In genomic region chrX:1249101-1249887, GRCh38 we compare ENCODE assay signal across 8 cellular contexts. TPM values are rescaled to one million over a fixed set of nuclear protein-coding genes. Genes with fewer than 3 reads are reported as not detected.
DNase-seq lines count a peak whose midpoint lies in the region; ATAC-seq, FAIRE-seq and TF ChIP-seq lines count a peak whose summit lies in the region.

No MANE protein-coding gene starts in this region.

- no peaks in the 10 kb centered on the region for H3K36me3 ChIP-seq in KOPT-K1 (ENCODE audit: insufficient read depth, low read length)
- no peaks in the 10 kb centered on the region for H3K36me3 ChIP-seq in kidney (ENCODE audit: control insufficient read depth in 1 of 2, insufficient read depth in 2 of 2, low read length in 2 of 2)

- H3K9me3 Mint-ChIP-seq in CD4-positive, alpha-beta T cell = no peaks in the 10 kb centered on the region
- no peaks in the 10 kb centered on the region for H3K9me3 Mint-ChIP-seq in activated naive CD8-positive, alpha-beta T cell treated with anti-CD3 and anti-CD28 coated beads, Interleukin-2, amount 50 U/mL, for 24 hours
- no peaks in the 10 kb centered on the region for H3K9me3 Mint-ChIP-seq in stimulated activated effector memory CD8-positive, alpha-beta T cell treated with anti-CD3 and anti-CD28 coated beads, Interleukin-12 subunit alpha, Interleukin-12 subunit beta, amount 100 ng/mL, for 72 hours

- no peaks in the 10 kb centered on the region for H3K27me3 ChIP-seq in CD4-positive, alpha-beta T cell (ENCODE audit: control insufficient read depth, insufficient read depth, low read length)

- peak overlapping the region; percentile 11 for H3K4me3 Mint-ChIP-seq in CD4-positive, alpha-beta T cell
- peak overlapping the region; percentile 34 for H3K4me3 Mint-ChIP-seq in activated naive CD8-positive, alpha-beta T cell treated with anti-CD3 and anti-CD28 coated beads, Interleukin-2, amount 50 U/mL, for 24 hours
- H3K4me3 Mint-ChIP-seq in stimulated activated effector memory CD8-positive, alpha-beta T cell treated with anti-CD3 and anti-CD28 coated beads, Interleukin-12 subunit alpha, Interleukin-12 subunit beta, amount 100 ng/mL, for 72 hours = peak overlapping the region; percentile 14

- ATAC-seq in CD4-positive, alpha-beta T cell (ENCODE audit: poor library complexity) = peak; percentile 63
- ATAC-seq in activated naive CD8-positive, alpha-beta T cell treated with anti-CD3 and anti-CD28 coated beads, Interleukin-2, amount 50 U/mL, for 24 hours = peak; percentile 58
- ATAC-seq in stimulated activated effector memory CD8-positive, alpha-beta T cell treated with anti-CD3 and anti-CD28 coated beads, Interleukin-12 subunit alpha, Interleukin-12 subunit beta, amount 100 ng/mL, for 72 hours = peak; percentile 69
- ATAC-seq in GM21360 (IDR thresholded peaks at IDR 0.05; ENCODE audit: unreplicated experiment) (no peak), HG03025 (IDR thresholded peaks at IDR 0.05; ENCODE audit: low FRiP score, unreplicated experiment) (no peak)

- H3K4me1 Mint-ChIP-seq in CD4-positive, alpha-beta T cell (ENCODE audit: low read depth) = peaks cover 24% of the 10 kb centered on the region
- peaks cover 30% of the 10 kb centered on the region for H3K4me1 Mint-ChIP-seq in activated naive CD8-positive, alpha-beta T cell treated with anti-CD3 and anti-CD28 coated beads, Interleukin-2, amount 50 U/mL, for 24 hours
- H3K4me1 Mint-ChIP-seq in stimulated activated effector memory CD8-positive, alpha-beta T cell treated with anti-CD3 and anti-CD28 coated beads, Interleukin-12 subunit alpha, Interleukin-12 subunit beta, amount 100 ng/mL, for 72 hours = peaks cover 2% of the 10 kb centered on the region

- POLR2A ChIA-PET in CD4-positive, alpha-beta T cell (lab: Charles Lee) = no interaction called here

- H3K27ac ChIP-seq in CD4-positive, alpha-beta T cell (ENCODE audit: low read depth, low read length) = peak overlapping the region; percentile 45
- H3K27ac ChIP-seq in KOPT-K1 (ENCODE audit: low read depth, low read length, poor library complexity, severe bottlenecking) (peak overlapping the region; percentile 87), kidney (ENCODE audit: low read depth in 2 of 2, low read length in 2 of 2) (peak overlapping the region; percentile 13 to 54)

- H3K9ac ChIP-seq in kidney (ENCODE audit: low read length in 2 of 2) = no peak overlapping the region

- CTCF ChIA-PET in CD4-positive, alpha-beta T cell (lab: Charles Lee) = no interaction called here

- no peak for TF ChIP-seq CTCF in CD4-positive, alpha-beta T cell (IDR thresholded peaks at IDR 0.05)
- TF ChIP-seq CTCF in kidney (IDR thresholded peaks at IDR 0.05; ENCODE audit: borderline replicate concordance, extremely low read depth, insufficient read depth) = no peak

- peak overlapping the region; percentile 74 for H3K27ac Mint-ChIP-seq in CD4-positive, alpha-beta T cell
- peak overlapping the region; percentile 46 for H3K27ac Mint-ChIP-seq in activated naive CD8-positive, alpha-beta T cell treated with anti-CD3 and anti-CD28 coated beads, Interleukin-2, amount 50 U/mL, for 24 hours
- peak overlapping the region; percentile 43 for H3K27ac Mint-ChIP-seq in stimulated activated effector memory CD8-positive, alpha-beta T cell treated with anti-CD3 and anti-CD28 coated beads, Interleukin-12 subunit alpha, Interleukin-12 subunit beta, amount 100 ng/mL, for 72 hours

- intact Hi-C loops in CD4-positive, alpha-beta T cell (cut with DNase I, micrococcal nuclease) = loop anchor here in 1 of 2 experiments (5.0 to 10.0 kb wide), 2 partner anchors 143 to 346 kb away; partner anchors contain the start of genes AKAP17A and SLC25A6
- intact Hi-C loops in kidney (cut with DNase I) = no loop called here

- no peak for FAIRE-seq in kidney (lab: Jason Lieb, UNC)

- no peaks in the 10 kb centered on the region for H3K36me3 Mint-ChIP-seq in CD4-positive, alpha-beta T cell (ENCODE audit: low read depth)
- no peaks in the 10 kb centered on the region for H3K36me3 Mint-ChIP-seq in activated naive CD8-positive, alpha-beta T cell treated with anti-CD3 and anti-CD28 coated beads, Interleukin-2, amount 50 U/mL, for 24 hours (ENCODE audit: low read depth)
- H3K36me3 Mint-ChIP-seq in stimulated activated effector memory CD8-positive, alpha-beta T cell treated with anti-CD3 and anti-CD28 coated beads, Interleukin-12 subunit alpha, Interleukin-12 subunit beta, amount 100 ng/mL, for 72 hours = peaks cover 6% of the 10 kb centered on the region

- H3K4me3 ChIP-seq in kidney (ENCODE audit: low read length in 2 of 2) = peak overlapping the region in 1 of 2 donors; percentile 32

- no peaks in the 10 kb centered on the region for H3K27me3 Mint-ChIP-seq in CD4-positive, alpha-beta T cell
- H3K27me3 Mint-ChIP-seq in activated naive CD8-positive, alpha-beta T cell treated with anti-CD3 and anti-CD28 coated beads, Interleukin-2, amount 50 U/mL, for 24 hours = peaks cover 3% of the 10 kb centered on the region

- H3K4me1 ChIP-seq in kidney (ENCODE audit: control insufficient read depth in 1 of 2, insufficient read depth in 1 of 2, low read depth in 1 of 2, low read length in 2 of 2) = peaks cover 0 to 8% of the 10 kb centered on the region in 2 donors

- DNase-seq in CD4-positive, alpha-beta T cell = peak in 8 of 10 experiments; percentile 29 to 66 (median 48)
- peak; percentile 50 for DNase-seq in activated naive CD8-positive, alpha-beta T cell treated with anti-CD3 and anti-CD28 coated beads, Interleukin-2, amount 50 U/mL, for 24 hours
- DNase-seq in kidney = no peak
- DNase-seq in stimulated activated effector memory CD8-positive, alpha-beta T cell treated with anti-CD3 and anti-CD28 coated beads, Interleukin-12 subunit alpha, Interleukin-12 subunit beta, amount 100 ng/mL, for 72 hours (ENCODE audit: low spot score in 2 of 2) = no peak
- no peak for DNase-seq in DMS114 treated with DMSO at 0.1 percent for 48 hours (lab: John Stamatoyannopoulos, UW; ENCODE audit: unreplicated experiment)

- H3K9me3 ChIP-seq in CD4-positive, alpha-beta T cell (ENCODE audit: control insufficient read depth, low read length) = no peaks in the 10 kb centered on the region
- H3K9me3 ChIP-seq in KOPT-K1 (ENCODE audit: insufficient read depth, low read length, poor library complexity, severe bottlenecking) (no peaks in the 10 kb centered on the region), kidney (ENCODE audit: control insufficient read depth in 1 of 2, low read length in 2 of 2) (no peaks in the 10 kb centered on the region)

RNA-seq across cellular contexts. Expression of gene CSF2RA, which starts 19.3 kb away (rescaled TPM):
- total RNA-seq in CD4-positive, alpha-beta T cell = 1 to 10 TPM; 1.0 TPM
- 15.5 TPM for total RNA-seq in kidney
- 1.9 TPM for polyA plus RNA-seq in kidney (ENCODE audit: insufficient read depth, low read depth, low replicate concordance)

RNA-seq across cellular contexts. Expression of gene CRLF2, which starts 36.8 kb away (rescaled TPM):
- under 1 TPM; 0.16 to 0.42 TPM for total RNA-seq in CD4-positive, alpha-beta T cell
- 1.6 TPM for total RNA-seq in kidney
- not detected for polyA plus RNA-seq in kidney (ENCODE audit: insufficient read depth, low read depth, low replicate concordance)

Comparison
In these comparisons a context has a peak if more than half of its experiments do, and no peak if none do; other contexts are left out.
1. ATAC-seq: peak in CD4-positive, alpha-beta T cell (single experiment), activated naive CD8-positive, alpha-beta T cell treated with anti-CD3 and anti-CD28 coated beads, Interleukin-2, amount 50 U/mL, for 24 hours (single experiment) and stimulated activated effector memory CD8-positive, alpha-beta T cell treated with anti-CD3 and anti-CD28 coated beads, Interleukin-12 subunit alpha, Interleukin-12 subunit beta, amount 100 ng/mL, for 72 hours (single experiment); none in GM21360 (single experiment) and HG03025 (single experiment).
2. DNase-seq: peak in CD4-positive, alpha-beta T cell (8 of 10) and activated naive CD8-positive, alpha-beta T cell treated with anti-CD3 and anti-CD28 coated beads, Interleukin-2, amount 50 U/mL, for 24 hours (single experiment); none in kidney (single experiment), stimulated activated effector memory CD8-positive, alpha-beta T cell treated with anti-CD3 and anti-CD28 coated beads, Interleukin-12 subunit alpha, Interleukin-12 subunit beta, amount 100 ng/mL, for 72 hours (0 of 2) and DMS114 treated with DMSO at 0.1 percent for 48 hours (single experiment).
3. H3K27ac ChIP-seq: peak in every context shown above with its lines; median percentile 87 in KOPT-K1; 45 in CD4-positive, alpha-beta T cell; 34 in kidney.
4. Peak in every context shown above with its lines, with median percentiles within 50 percentile points of each other: H3K27ac Mint-ChIP-seq and H3K4me3 Mint-ChIP-seq.